In the genomic region with DNA sequence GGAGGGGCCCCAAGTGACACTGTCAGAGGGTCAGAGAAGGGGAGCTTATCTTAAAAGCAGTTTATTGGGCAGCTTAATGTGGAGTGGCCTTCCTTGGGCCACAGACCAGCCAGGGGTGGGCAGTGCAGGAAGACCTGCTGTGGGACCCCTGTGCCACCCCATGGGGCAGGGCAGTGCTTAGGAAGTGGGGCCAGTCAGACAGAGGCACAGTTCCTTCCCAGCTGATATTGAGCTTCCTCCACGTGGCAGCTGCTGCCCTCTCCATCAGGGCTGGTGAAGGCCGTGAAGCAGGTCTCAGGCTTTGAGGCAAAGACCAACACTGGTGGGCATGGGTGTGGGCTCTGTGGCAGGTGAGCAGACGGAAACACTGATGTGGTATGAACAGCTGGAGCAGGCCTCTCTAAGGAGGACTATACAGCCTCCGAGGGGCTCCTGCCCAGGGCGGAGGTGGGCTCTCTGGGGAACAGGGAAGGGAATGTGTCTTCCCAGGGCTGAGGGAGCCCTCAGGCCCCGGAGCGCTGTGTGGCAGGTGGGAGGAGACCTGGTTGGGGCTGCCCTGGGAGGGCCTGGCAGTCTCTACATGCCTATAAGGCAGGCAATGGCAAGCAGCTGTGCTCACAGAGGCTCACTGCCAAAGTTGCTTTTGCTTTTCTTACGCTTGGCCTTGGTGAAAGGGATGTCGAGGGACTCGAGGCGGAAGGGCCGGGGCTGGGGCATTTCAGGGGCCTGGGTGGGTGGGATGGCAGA, we compare ENCODE assay signal across 17 cellular contexts. TPM values are rescaled to one million over a fixed set of nuclear protein-coding genes. Genes with fewer than 3 reads are reported as not detected.
DNase-seq lines count a peak whose midpoint lies in the region; TF ChIP-seq lines count a peak whose summit lies in the region.
"Had no signal": no experiment of that assay in that cellular context is flagged by ENCODE, and none has a peak within 500 bp of the region (broad histone marks: within the 10 kb centered on the region; RNA-seq: fewer than 3 reads in every experiment).

No MANE protein-coding gene starts in this region.

- peak; percentile 30 for DNase-seq in DMS 273 (lab: John Stamatoyannopoulos, UW; ENCODE audit: unreplicated experiment)
- no peak for DNase-seq in DMS 273 treated with DMSO at 0.1 percent for 48 hours (lab: John Stamatoyannopoulos, UW)
- peak; percentile 53 to 60 for DNase-seq in SJCRH30
- no peak for DNase-seq in glutamatergic neuron
- DNase-seq in progenitor cell of endocrine pancreas (ENCODE audit: low spot score, unreplicated experiment) = no peak
- no peak for DNase-seq in NOMO-1 treated with DMSO at 0.1 percent for 48 hours (lab: John Stamatoyannopoulos, UW; ENCODE audit: unreplicated experiment)
- DNase-seq in SK-N-SH = no peak
- no peak for DNase-seq in NCI-H2196 treated with DMSO at 0.1 percent for 48 hours (lab: John Stamatoyannopoulos, UW; ENCODE audit: unreplicated experiment)
- DNase-seq: BE2C; CD4-positive, alpha-beta memory T cell; GF-D8; GOT3; NCI-H1417 treated with DMSO at 0.1 percent for 48 hours; NCI-H2029; NCI-H2171; NCI-H446 treated with DMSO at 0.1 percent for 48 hours had no signal

- no peak overlapping the region for H3K9ac ChIP-seq in SK-N-SH

- H3K4me3 ChIP-seq in SJCRH30 (no peak overlapping the region), SK-N-SH (ENCODE audit: low read depth in 2 of 2, low read length in 1 of 2) (no peak overlapping the region)

- TF ChIP-seq RAD21 in SK-N-SH (IDR thresholded peaks at IDR 0.05; ENCODE audit: low read length) = no peak

- H3K4me3 Mint-ChIP-seq in glutamatergic neuron (ENCODE audit: unreplicated experiment) = no peak overlapping the region
- H3K4me3 Mint-ChIP-seq in progenitor cell of endocrine pancreas (ENCODE audit: low read depth) = no peak overlapping the region

- no peaks in the 10 kb centered on the region for H3K9me2 ChIP-seq in SK-N-SH

- no peak overlapping the region for H2AFZ ChIP-seq in SK-N-SH (ENCODE audit: low read depth)

- peaks cover 21% of the 10 kb centered on the region for H3K79me2 ChIP-seq in SK-N-SH (ENCODE audit: insufficient read depth)

- CTCF ChIA-PET in SK-N-SH (lab: Yijun Ruan, JAX) = interaction anchor here (1.0 to 1.1 kb wide), 2 partner anchors 31 to 531 kb away, joined by 3 to 4 read pairs; partner anchors contain the start of gene PINK1

- H3K27me3 ChIP-seq in SJCRH30 = no peaks in the 10 kb centered on the region
- H3K27me3 ChIP-seq in SK-N-SH (ENCODE audit: insufficient read depth) = no peaks in the 10 kb centered on the region
- H3K27me3 ChIP-seq: BE2C had no signal

- H3K4me1 Mint-ChIP-seq in glutamatergic neuron (ENCODE audit: low read depth, unreplicated experiment) = peaks cover 15% of the 10 kb centered on the region
- peaks cover 21% of the 10 kb centered on the region for H3K4me1 Mint-ChIP-seq in progenitor cell of endocrine pancreas (ENCODE audit: low read depth)

- H3K27ac Mint-ChIP-seq in glutamatergic neuron (ENCODE audit: unreplicated experiment) = peak overlapping the region; percentile 22
- peak overlapping the region; percentile 49 for H3K27ac Mint-ChIP-seq in progenitor cell of endocrine pancreas
- H3K27ac Mint-ChIP-seq: CD4-positive, alpha-beta memory T cell had no signal

- H3K4me1 ChIP-seq in SJCRH30 = peaks cover 11% of the 10 kb centered on the region; the same call in 1 of the 2 replicates
- H3K4me1 ChIP-seq in SK-N-SH (ENCODE audit: control insufficient read depth in 1 of 2, insufficient read depth in 2 of 2, low read depth in 1 of 2, low read length in 1 of 2) = peaks cover 9 to 14% of the 10 kb centered on the region in 2 experiments
- H3K4me1 ChIP-seq: BE2C had no signal

- POLR2A ChIA-PET in SK-N-SH (lab: Yijun Ruan, JAX) = no interaction called here

- H3K36me3 Mint-ChIP-seq in glutamatergic neuron (ENCODE audit: unreplicated experiment) (peaks cover 4% of the 10 kb centered on the region), progenitor cell of endocrine pancreas (ENCODE audit: insufficient read depth) (peaks cover 1% of the 10 kb centered on the region)

- H3K27ac ChIP-seq in SJCRH30 = no peak overlapping the region
- H3K27ac ChIP-seq in SK-N-SH (ENCODE audit: low read depth in 2 of 2, low read length in 1 of 2) = no peak overlapping the region
- H3K27ac ChIP-seq: 22Rv1 had no signal

- H3K36me3 ChIP-seq in SJCRH30 (peaks cover 3% of the 10 kb centered on the region), SK-N-SH (replicated peaks in 1 of 2; ENCODE audit: control insufficient read depth in 1 of 2, insufficient read depth in 2 of 2, low read length in 1 of 2) (peaks cover 3 to 10% of the 10 kb centered on the region in 2 experiments)
- H3K36me3 ChIP-seq: BE2C had no signal

- H3K9me3 ChIP-seq in SJCRH30 (replicated peaks) (no peaks in the 10 kb centered on the region; the same call in 1 of the 2 replicates), SK-N-SH (no peaks in the 10 kb centered on the region)
- H3K9me3 ChIP-seq: BE2C had no signal

- H4K20me1 ChIP-seq in SK-N-SH (ENCODE audit: insufficient read depth) = no peaks in the 10 kb centered on the region

- no peak for TF ChIP-seq EP300 in SK-N-SH (IDR thresholded peaks at IDR 0.05; ENCODE audit: borderline replicate concordance in 1 of 2, low read depth in 1 of 2, low read length in 1 of 2)

- H3K4me2 ChIP-seq in SK-N-SH = no peak overlapping the region

- TF ChIP-seq CTCF in glutamatergic neuron (IDR thresholded peaks at IDR 0.05; ENCODE audit: partially characterized antibody, unreplicated experiment) = no peak
- TF ChIP-seq CTCF in progenitor cell of endocrine pancreas (IDR thresholded peaks at IDR 0.05; ENCODE audit: unreplicated experiment) = no peak
- no peak for TF ChIP-seq CTCF in SK-N-SH (IDR thresholded peaks at IDR 0.05)

- H3K9me3 Mint-ChIP-seq in glutamatergic neuron (ENCODE audit: unreplicated experiment) = peaks cover 4% of the 10 kb centered on the region
- H3K9me3 Mint-ChIP-seq in progenitor cell of endocrine pancreas (ENCODE audit: low read depth) = peaks cover 3% of the 10 kb centered on the region
- H3K9me3 Mint-ChIP-seq: CD4-positive, alpha-beta memory T cell had no signal

- 82% methylated on average over 7 of the region's 12 CpGs for WGBS in SK-N-SH (ENCODE audit: low lambda C conversion rate)

- H3F3A ChIP-seq in SK-N-SH (replicated peaks; ENCODE audit: insufficient read depth) = no peaks in the 10 kb centered on the region

- H3K27me3 Mint-ChIP-seq in glutamatergic neuron (ENCODE audit: unreplicated experiment) = no peaks in the 10 kb centered on the region
- H3K27me3 Mint-ChIP-seq in progenitor cell of endocrine pancreas = no peaks in the 10 kb centered on the region
- H3K27me3 Mint-ChIP-seq: CD4-positive, alpha-beta memory T cell had no signal

TF ChIP-seq in SK-N-SH, 30 proteins besides CTCF, POLR2A, EP300 and RAD21:
- TF ChIP-seq, protein P1, sequence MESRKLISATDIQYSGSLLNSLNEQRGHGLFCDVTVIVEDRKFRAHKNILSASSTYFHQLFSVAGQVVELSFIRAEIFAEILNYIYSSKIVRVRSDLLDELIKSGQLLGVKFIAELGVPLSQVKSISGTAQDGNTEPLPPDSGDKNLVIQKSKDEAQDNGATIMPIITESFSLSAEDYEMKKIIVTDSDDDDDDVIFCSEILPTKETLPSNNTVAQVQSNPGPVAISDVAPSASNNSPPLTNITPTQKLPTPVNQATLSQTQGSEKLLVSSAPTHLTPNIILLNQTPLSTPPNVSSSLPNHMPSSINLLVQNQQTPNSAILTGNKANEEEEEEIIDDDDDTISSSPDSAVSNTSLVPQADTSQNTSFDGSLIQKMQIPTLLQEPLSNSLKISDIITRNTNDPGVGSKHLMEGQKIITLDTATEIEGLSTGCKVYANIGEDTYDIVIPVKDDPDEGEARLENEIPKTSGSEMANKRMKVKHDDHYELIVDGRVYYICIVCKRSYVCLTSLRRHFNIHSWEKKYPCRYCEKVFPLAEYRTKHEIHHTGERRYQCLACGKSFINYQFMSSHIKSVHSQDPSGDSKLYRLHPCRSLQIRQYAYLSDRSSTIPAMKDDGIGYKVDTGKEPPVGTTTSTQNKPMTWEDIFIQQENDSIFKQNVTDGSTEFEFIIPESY (IDR thresholded peaks at IDR 0.05; ENCODE audit: borderline replicate concordance, low read depth) = no peak
- TF ChIP-seq JUND (IDR thresholded peaks at IDR 0.05) (no peak), CHD2 (IDR thresholded peaks at IDR 0.05; ENCODE audit: low read length, partially characterized antibody) (no peak), TEAD4 (IDR thresholded peaks at IDR 0.05; ENCODE audit: borderline replicate concordance, insufficient read depth) (no peak), GABPA (IDR thresholded peaks at IDR 0.05; ENCODE audit: low read depth) (no peak), FOXJ3 (CRISPR knock-in tag; IDR thresholded peaks at IDR 0.05) (no peak)
- TF ChIP-seq, protein P2, sequence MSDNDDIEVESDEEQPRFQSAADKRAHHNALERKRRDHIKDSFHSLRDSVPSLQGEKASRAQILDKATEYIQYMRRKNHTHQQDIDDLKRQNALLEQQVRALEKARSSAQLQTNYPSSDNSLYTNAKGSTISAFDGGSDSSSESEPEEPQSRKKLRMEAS (IDR thresholded peaks at IDR 0.05; ENCODE audit: low read depth) = no peak
TF ChIP-seq in SK-N-SH: peak in this region for 0.

RNA-seq across cellular contexts. Expression of gene DDOST, which starts 3.0 kb away (rescaled TPM):
- total RNA-seq in SJCRH30 (2014; rRNA removed; shearing (Covaris generic)) = 267 and 269 TPM in 2 replicates
- total RNA-seq in glutamatergic neuron (ENCODE audit: unreplicated experiment) = 126 TPM
- 273 and 276 TPM in 2 replicates for total RNA-seq in progenitor cell of endocrine pancreas
- 602 and 763 TPM in 2 replicates for polyA plus RNA-seq in SK-N-SH (2012; rRNA removed)
- polyA plus RNA-seq in SK-N-SH (2012; cell fraction: cytosol; rRNA removed) = 495 and 668 TPM in 2 replicates
- 125 and 238 TPM in 2 replicates for polyA plus RNA-seq in SK-N-SH (2012; cell fraction: nucleus; rRNA removed)

RNA-seq across cellular contexts. Expression of gene PINK1, which starts 30.9 kb away (rescaled TPM):
- total RNA-seq in SJCRH30 (2014; rRNA removed; shearing (Covaris generic)) = 14.8 and 17.4 TPM in 2 replicates
- 32.0 TPM for total RNA-seq in glutamatergic neuron (ENCODE audit: unreplicated experiment)
- total RNA-seq in progenitor cell of endocrine pancreas = 25.0 and 28.0 TPM in 2 replicates
- 24.4 and 24.9 TPM in 2 replicates for polyA plus RNA-seq in SK-N-SH (2012; rRNA removed)
- 20.5 and 24.3 TPM in 2 replicates for polyA plus RNA-seq in SK-N-SH (2012; cell fraction: cytosol; rRNA removed)
- polyA plus RNA-seq in SK-N-SH (2012; cell fraction: nucleus; rRNA removed) = 18.2 and 19.5 TPM in 2 replicates

RNA-seq across cellular contexts. Expression of gene KIF17, which starts 53.7 kb away (rescaled TPM):
- 0.06 and 0.10 TPM in 2 replicates for total RNA-seq in SJCRH30 (2014; rRNA removed; shearing (Covaris generic))
- total RNA-seq in glutamatergic neuron (ENCODE audit: unreplicated experiment) (1.6 TPM), progenitor cell of endocrine pancreas (0.64 and 1.1 TPM in 2 replicates)
- 4.1 and 4.3 TPM in 2 replicates for polyA plus RNA-seq in SK-N-SH (2012; rRNA removed)
- 2.2 and 4.1 TPM in 2 replicates for polyA plus RNA-seq in SK-N-SH (2012; cell fraction: cytosol; rRNA removed)
- 7.7 and 9.5 TPM in 2 replicates for polyA plus RNA-seq in SK-N-SH (2012; cell fraction: nucleus; rRNA removed)
- total RNA-seq: CD4-positive, alpha-beta memory T cell had no signal
- polyA plus RNA-seq: CD4-positive, alpha-beta memory T cell had no signal

Comparison
In these comparisons a context has a peak if more than half of its experiments do, and no peak if none do; other contexts are left out.
1. DNase-seq: peak in DMS 273 (single experiment) and SJCRH30 (2 of 2); none in DMS 273 treated with DMSO at 0.1 percent for 48 hours (single experiment), glutamatergic neuron (single experiment), progenitor cell of endocrine pancreas (single experiment), NOMO-1 treated with DMSO at 0.1 percent for 48 hours (single experiment), SK-N-SH (single experiment) and NCI-H2196 treated with DMSO at 0.1 percent for 48 hours (single experiment).